2 cellular contexts compared by ENCODE assay signal in genomic region chr1:23614128-23614660, GRCh38.
TF ChIP-seq lines count a peak whose summit lies in the region.

No MANE protein-coding gene starts in this region.

TF ChIP-seq in H1, 55 proteins besides CTCF, POLR2A, EP300 and RAD21 (continued from another document):
- TF ChIP-seq, protein P1, sequence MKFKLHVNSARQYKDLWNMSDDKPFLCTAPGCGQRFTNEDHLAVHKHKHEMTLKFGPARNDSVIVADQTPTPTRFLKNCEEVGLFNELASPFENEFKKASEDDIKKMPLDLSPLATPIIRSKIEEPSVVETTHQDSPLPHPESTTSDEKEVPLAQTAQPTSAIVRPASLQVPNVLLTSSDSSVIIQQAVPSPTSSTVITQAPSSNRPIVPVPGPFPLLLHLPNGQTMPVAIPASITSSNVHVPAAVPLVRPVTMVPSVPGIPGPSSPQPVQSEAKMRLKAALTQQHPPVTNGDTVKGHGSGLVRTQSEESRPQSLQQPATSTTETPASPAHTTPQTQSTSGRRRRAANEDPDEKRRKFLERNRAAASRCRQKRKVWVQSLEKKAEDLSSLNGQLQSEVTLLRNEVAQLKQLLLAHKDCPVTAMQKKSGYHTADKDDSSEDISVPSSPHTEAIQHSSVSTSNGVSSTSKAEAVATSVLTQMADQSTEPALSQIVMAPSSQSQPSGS (IDR thresholded peaks at IDR 0.05; ENCODE audit: low read length): no peak
- TF ChIP-seq BACH1 (IDR thresholded peaks at IDR 0.05; ENCODE audit: low read length): no peak

TF ChIP-seq in SK-N-SH treated with all-trans-retinoic acid at 6 μM for 48 hours, 23 proteins besides CTCF, POLR2A, EP300 and RAD21 (continued from another document):
- no peak for TF ChIP-seq CREB5 (CRISPR knock-in tag; IDR thresholded peaks at IDR 0.05; ENCODE audit: low read depth)
- no peak for TF ChIP-seq ZC3H10 (CRISPR knock-in tag; IDR thresholded peaks at IDR 0.05)
- TF ChIP-seq ARNTL (CRISPR knock-in tag; IDR thresholded peaks at IDR 0.05; ENCODE audit: borderline replicate concordance, low read depth): no peak
- no peak for TF ChIP-seq RARB (CRISPR knock-in tag; IDR thresholded peaks at IDR 0.05)
- no peak for TF ChIP-seq ZFP30 (CRISPR knock-in tag; IDR thresholded peaks at IDR 0.05)
- TF ChIP-seq CSRNP3 (CRISPR knock-in tag; IDR thresholded peaks at IDR 0.05): no peak
- no peak for TF ChIP-seq ESRRG (CRISPR knock-in tag; IDR thresholded peaks at IDR 0.05)
- no peak for TF ChIP-seq TOX (CRISPR knock-in tag; IDR thresholded peaks at IDR 0.05; ENCODE audit: borderline replicate concordance)
- no peak for TF ChIP-seq GLIS3 (CRISPR knock-in tag; IDR thresholded peaks at IDR 0.05)
- no peak for TF ChIP-seq SNAI2 (CRISPR knock-in tag; IDR thresholded peaks at IDR 0.05)
- no peak for TF ChIP-seq ZFP3 (CRISPR knock-in tag; IDR thresholded peaks at IDR 0.05)
- no peak for TF ChIP-seq PPARA (CRISPR knock-in tag; IDR thresholded peaks at IDR 0.05; ENCODE audit: borderline replicate concordance)
